11 cellular contexts compared by ENCODE assay signal in the genomic region with DNA sequence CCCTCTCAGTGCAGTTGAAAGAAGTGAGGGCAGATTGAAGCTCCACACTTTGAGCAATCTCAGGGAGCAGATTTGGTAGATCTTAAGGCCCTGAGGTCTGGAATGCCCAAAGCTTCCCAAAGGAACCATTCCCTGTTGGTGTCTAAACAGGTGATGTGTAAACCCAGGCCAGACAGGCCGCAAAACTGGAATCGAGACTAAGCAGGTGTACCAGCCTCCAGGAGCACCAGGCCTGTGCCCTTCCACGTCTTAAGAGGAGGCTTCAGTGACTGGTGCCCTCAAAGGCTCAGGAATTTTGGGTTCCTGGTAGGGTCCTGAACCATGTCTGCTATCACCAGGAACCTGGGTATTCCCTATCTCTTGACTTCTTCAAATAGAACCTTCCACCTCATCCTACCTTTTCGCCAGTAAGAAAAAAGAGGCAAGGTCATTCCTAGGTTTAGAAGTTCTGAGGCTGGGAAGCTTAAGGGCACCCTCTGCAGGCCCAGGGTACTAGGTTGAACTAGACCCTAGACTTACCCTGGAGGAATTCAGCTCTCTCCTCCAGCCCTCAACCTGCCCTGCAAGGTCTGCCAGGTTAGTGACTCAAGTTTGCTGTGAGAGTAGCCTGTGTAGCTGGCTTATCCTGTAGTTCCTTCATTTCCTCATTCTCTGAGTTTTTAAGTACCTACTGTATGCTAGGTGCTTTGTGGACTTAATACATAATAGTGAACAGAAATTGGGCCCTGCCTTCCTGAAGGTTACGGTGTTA.
DNase-seq lines count a peak whose midpoint lies in the region; ATAC-seq, FAIRE-seq and TF ChIP-seq lines count a peak whose summit lies in the region.
"Had no signal": no experiment of that assay in that cellular context is flagged by ENCODE, and none has a peak within 500 bp of the region (broad histone marks: within the 10 kb centered on the region; RNA-seq: fewer than 3 reads in every experiment).

No MANE protein-coding gene starts in this region.

- H3K27ac Mint-ChIP-seq in CD8-positive, alpha-beta memory T cell = peak overlapping the region in 7 of 8 donors; percentile 72 to 99 (median 94)

- no peak overlapping the region for H3K27ac ChIP-seq in CD8-positive, alpha-beta memory T cell (ENCODE audit: low read depth, low read length)
- no peak overlapping the region for H3K27ac ChIP-seq in Panc1 (ENCODE audit: low read length)
- H3K27ac ChIP-seq in esophagus (ENCODE audit: low read depth in 2 of 2, low read length in 1 of 2) = peak overlapping the region; percentile 79 to 83
- peak overlapping the region; percentile 99 for H3K27ac ChIP-seq in rectal smooth muscle tissue (ENCODE audit: low read depth, low read length)
- peak overlapping the region in 1 of 2 donors; percentile 33 for H3K27ac ChIP-seq in small intestine (ENCODE audit: low read depth in 1 of 2, low read length in 1 of 2)
- H3K27ac ChIP-seq: PC-9 had no signal

- no peak for FAIRE-seq in small intestine (lab: Jason Lieb, UNC)

- H3K27me3 Mint-ChIP-seq in CD8-positive, alpha-beta memory T cell = peaks cover 0 to 1% of the 10 kb centered on the region in 2 donors

- H3K4me1 ChIP-seq in CD8-positive, alpha-beta memory T cell (ENCODE audit: insufficient read depth, low read length) = peaks cover 9% of the 10 kb centered on the region
- no peaks in the 10 kb centered on the region for H3K4me1 ChIP-seq in Panc1 (ENCODE audit: control insufficient read depth, insufficient read depth, low read length)
- peaks cover 2 to 24% of the 10 kb centered on the region in 2 donors for H3K4me1 ChIP-seq in esophagus (ENCODE audit: control insufficient read depth in 2 of 2, insufficient read depth in 2 of 2, low read length in 1 of 2)
- peaks cover 54% of the 10 kb centered on the region for H3K4me1 ChIP-seq in rectal smooth muscle tissue (ENCODE audit: control insufficient read depth, insufficient read depth, low read length)
- peaks cover 0 to 7% of the 10 kb centered on the region in 2 donors for H3K4me1 ChIP-seq in small intestine (ENCODE audit: control insufficient read depth in 2 of 2, insufficient read depth in 1 of 2, low read depth in 1 of 2, low read length in 1 of 2)

- intact Hi-C loops in Panc1 (cut with micrococcal nuclease; ENCODE audit: unreplicated experiment) = no loop called here

- peak overlapping the region; percentile 32 for H3K9ac ChIP-seq in rectal smooth muscle tissue (ENCODE audit: low read length)

- peaks cover 0 to 4% (median 0%) of the 10 kb centered on the region in 5 donors for H3K9me3 Mint-ChIP-seq in CD8-positive, alpha-beta memory T cell

- no peak overlapping the region for H3K4me3 ChIP-seq in CD8-positive, alpha-beta memory T cell (ENCODE audit: low read length)
- H3K4me3 ChIP-seq in Panc1 (ENCODE audit: low read depth in 2 of 2, low read length in 2 of 2) (no peak overlapping the region), esophagus (ENCODE audit: low read depth in 1 of 2, low read length in 2 of 2) (no peak overlapping the region), rectal smooth muscle tissue (ENCODE audit: low read length) (no peak overlapping the region), small intestine (ENCODE audit: low read depth in 1 of 2, low read length in 2 of 2) (no peak overlapping the region)
- H3K4me3 ChIP-seq: PC-9, skin epidermis had no signal

- peaks cover 22 to 35% (median 27%) of the 10 kb centered on the region in 3 donors for H3K4me1 Mint-ChIP-seq in CD8-positive, alpha-beta memory T cell

- H3K36me3 ChIP-seq in CD8-positive, alpha-beta memory T cell (ENCODE audit: insufficient read depth, low read length) = no peaks in the 10 kb centered on the region
- H3K36me3 ChIP-seq in Panc1 (ENCODE audit: control insufficient read depth, insufficient read depth, low read length) = no peaks in the 10 kb centered on the region
- peaks cover 0 to 2% of the 10 kb centered on the region in 2 donors for H3K36me3 ChIP-seq in esophagus (ENCODE audit: control insufficient read depth in 2 of 2, insufficient read depth in 2 of 2, low read length in 1 of 2)
- no peaks in the 10 kb centered on the region for H3K36me3 ChIP-seq in rectal smooth muscle tissue (ENCODE audit: control insufficient read depth, insufficient read depth, low read length)
- no peaks in the 10 kb centered on the region for H3K36me3 ChIP-seq in small intestine (ENCODE audit: control insufficient read depth in 2 of 2, insufficient read depth in 2 of 2, low read length in 2 of 2)

- no peak for TF ChIP-seq CTCF in Panc1 (IDR thresholded peaks at IDR 0.05)

- 84 to 87% methylated on average over 5 of the region's 5 CpGs for WGBS in esophagus, 2 donors
- WGBS in small intestine, 3 donors = 93 to 96% (median 95%) methylated on average over 5 of the region's 5 CpGs

- in situ Hi-C loops in Panc1 (cut with HindIII; ENCODE audit: low pct_unique_long_range_greater_than_20kb, low sequenced_read_pairs) = no loop called here

- no TSS peak for BruUV-seq in Panc1 (replicated peaks; lab: Mats Ljungman, UMichigan)

- POLR2A ChIA-PET in CD8-positive, alpha-beta memory T cell (lab: Charles Lee) = no interaction called here
- POLR2A ChIA-PET in Panc1 (lab: Charles Lee) = no interaction called here

- DNase-seq in CD8-positive, alpha-beta memory T cell = peak in 2 of 5 donors; percentile 32 to 53
- no peak for DNase-seq in Panc1 (ENCODE audit: low read depth, low spot score)
- DNase-seq in small intestine = no peak
- DNase-seq in CD1c-positive myeloid dendritic cell (ENCODE audit: extremely low spot score) = no peak
- DNase-seq in anterior cingulate cortex (lab: John Stamatoyannopoulos, UW) = no peak
- DNase-seq: activated T-cell treated with anti-CD3 and anti-CD28 coated beads, Interleukin-2, amount 50 U/mL, for 4 hours had no signal

- H3K4me3 Mint-ChIP-seq in CD8-positive, alpha-beta memory T cell = no peak overlapping the region
- H3K4me3 Mint-ChIP-seq: activated T-cell treated with anti-CD3 and anti-CD28 coated beads, Interleukin-2, amount 50 U/mL, for 4 hours had no signal

- peaks cover 0 to 5% (median 2%) of the 10 kb centered on the region in 3 donors for H3K36me3 Mint-ChIP-seq in CD8-positive, alpha-beta memory T cell

- H3K27me3 ChIP-seq in CD8-positive, alpha-beta memory T cell (ENCODE audit: insufficient read depth, low read length, poor library complexity, severe bottlenecking) = no peaks in the 10 kb centered on the region
- H3K27me3 ChIP-seq in Panc1 (ENCODE audit: control insufficient read depth, insufficient read depth, low read length) (peaks cover 4% of the 10 kb centered on the region), esophagus (ENCODE audit: control insufficient read depth in 1 of 2, insufficient read depth in 2 of 2, low read length in 2 of 2) (no peaks in the 10 kb centered on the region), rectal smooth muscle tissue (ENCODE audit: control insufficient read depth, insufficient read depth, low read length) (no peaks in the 10 kb centered on the region), small intestine (ENCODE audit: control insufficient read depth in 2 of 2, insufficient read depth in 2 of 2, low read length in 2 of 2) (no peaks in the 10 kb centered on the region)

- ATAC-seq in Panc1 = peak; percentile 58; the same call in 1 of the 2 replicates
- no peak for ATAC-seq in GM18909 (IDR thresholded peaks at IDR 0.05; ENCODE audit: poor library complexity, unreplicated experiment)
- ATAC-seq: activated T-cell treated with anti-CD3 and anti-CD28 coated beads, Interleukin-2, amount 50 U/mL, for 4 hours had no signal

- CTCF ChIA-PET in CD8-positive, alpha-beta memory T cell (lab: Charles Lee) = interaction anchor here (1.0 to 5.8 kb wide), 14 partner anchors 8 to 300 kb away, joined by 3 to 42 read pairs (median 4); no protein-coding TSS in a partner anchor
- CTCF ChIA-PET in Panc1 (lab: Charles Lee) = interaction anchor here (0.6 kb wide), 1 partner anchor 161 kb away, joined by 4 read pairs; no protein-coding TSS in a partner anchor

- H3K9me3 ChIP-seq in CD8-positive, alpha-beta memory T cell (ENCODE audit: low read length) = peaks cover 3% of the 10 kb centered on the region
- H3K9me3 ChIP-seq in Panc1 (ENCODE audit: control insufficient read depth, insufficient read depth, low read depth, low read length) (no peaks in the 10 kb centered on the region), esophagus (ENCODE audit: control insufficient read depth in 2 of 2, insufficient read depth in 1 of 2, low read depth in 1 of 2, low read length in 1 of 2) (no peaks in the 10 kb centered on the region), small intestine (ENCODE audit: control insufficient read depth, low read depth) (no peaks in the 10 kb centered on the region)

Comparison
In these comparisons a context has a peak if more than half of its experiments do, and no peak if none do; other contexts are left out.
1. H3K27ac ChIP-seq: peak in esophagus (2 of 2) and rectal smooth muscle tissue (single experiment); none in CD8-positive, alpha-beta memory T cell (single experiment) and Panc1 (single experiment).